15 cellular contexts compared by ENCODE assay signal in genomic region chr2:189821953-189822748, GRCh38. TPM values are rescaled to one million over a fixed set of nuclear protein-coding genes. Genes with fewer than 3 reads are reported as not detected.
DNase-seq lines count a peak whose midpoint lies in the region; ATAC-seq, FAIRE-seq and TF ChIP-seq lines count a peak whose summit lies in the region.
"Had no signal": no experiment of that assay in that cellular context is flagged by ENCODE, and none has a peak within 500 bp of the region (broad histone marks: within the 10 kb centered on the region; RNA-seq: fewer than 3 reads in every experiment).

No MANE protein-coding gene starts in this region.

- H3K4me1 ChIP-seq in astrocyte (ENCODE audit: insufficient read depth, low read length) (no peaks in the 10 kb centered on the region), ovary (ENCODE audit: insufficient read depth) (no peaks in the 10 kb centered on the region)
- H3K4me1 ChIP-seq: heart right ventricle, suprapubic skin had no signal

- H3K9me3 ChIP-seq in astrocyte (ENCODE audit: insufficient read depth, low read depth, low read length) (no peaks in the 10 kb centered on the region), ovary (no peaks in the 10 kb centered on the region)
- H3K9me3 ChIP-seq: heart right ventricle, suprapubic skin had no signal

- intact Hi-C loops in Right ventricle myocardium inferior (cut with DNase I) (no loop called here), left cardiac atrium (cut with DNase I) (no loop called here), ovary (cut with DNase I) (no loop called here)

- H3K27me3 ChIP-seq in astrocyte (ENCODE audit: insufficient read depth, low read length): no peaks in the 10 kb centered on the region
- no peaks in the 10 kb centered on the region for H3K27me3 ChIP-seq in ovary
- H3K27me3 ChIP-seq: heart right ventricle, suprapubic skin had no signal

- no peak for TF ChIP-seq EP300 in ovary (IDR thresholded peaks at IDR 0.05)

- H2AFZ ChIP-seq in astrocyte (ENCODE audit: low read depth, low read length): no peak overlapping the region

- peaks cover 6% of the 10 kb centered on the region for H3K4me1 Mint-ChIP-seq in astrocyte (ENCODE audit: low read depth, unreplicated experiment)

- peak; percentile 88 for FAIRE-seq in astrocyte (lab: Jason Lieb, UNC)

- TF ChIP-seq CTCF in astrocyte (IDR thresholded peaks at IDR 0.05; ENCODE audit: insufficient read depth, low read depth, low read length): no peak
- no peak for TF ChIP-seq CTCF in ovary (IDR thresholded peaks at IDR 0.05)

- H3K79me2 ChIP-seq in astrocyte (ENCODE audit: insufficient read depth, low read length): peaks cover 6% of the 10 kb centered on the region

- no peak for TF ChIP-seq POLR2A in ovary (IDR thresholded peaks at IDR 0.05)

- DNase-seq in Right ventricle myocardium inferior (ENCODE audit: missing footprints) (peak; percentile 43), left cardiac atrium (no peak), astrocyte (ENCODE audit: low read depth) (peak; percentile 25), left kidney (ENCODE audit: low read depth, low spot score) (peak; percentile 26), hippocampal formation (lab: John Stamatoyannopoulos, UW) (no peak), ovary (no peak)
- DNase-seq: activated gamma-delta T cell treated with Interleukin-2 at 50 U/mL for 16 hours, GDM1, heart right ventricle, NCI-H2029 treated with DMSO at 0.1 percent for 48 hours had no signal

- no peak overlapping the region for H3K27ac ChIP-seq in astrocyte (ENCODE audit: low read depth, low read length)
- H3K27ac ChIP-seq in ovary: no peak overlapping the region
- H3K27ac ChIP-seq: heart right ventricle, suprapubic skin had no signal

- H3K4me3 ChIP-seq in astrocyte (ENCODE audit: insufficient read depth, low read depth, low read length) (no peak overlapping the region), ovary (no peak overlapping the region)
- H3K4me3 ChIP-seq: heart right ventricle, suprapubic skin had no signal

- no peaks in the 10 kb centered on the region for H3K27me3 Mint-ChIP-seq in astrocyte (ENCODE audit: low read depth, unreplicated experiment)
- H3K27me3 Mint-ChIP-seq: memory B cell had no signal

- ATAC-seq in Right ventricle myocardium inferior: no peak
- no peak for ATAC-seq in left cardiac atrium
- ATAC-seq in GM21367 (IDR thresholded peaks at IDR 0.05; ENCODE audit: unreplicated experiment): no peak
- no peak for ATAC-seq in GM21447 (IDR thresholded peaks at IDR 0.05; ENCODE audit: unreplicated experiment)

- 91 to 92% (median 92%) methylated on average over 33 of the region's 33 CpGs for WGBS in ovary, 3 donors

- H3K4me3 Mint-ChIP-seq in astrocyte (ENCODE audit: unreplicated experiment): no peak overlapping the region
- H3K4me3 Mint-ChIP-seq: memory B cell; T-helper 1 cell treated with Interleukin-12 subunit alpha and Interleukin-12 subunit beta and Interleukin-4 antibody, amounts not matched to agents 30 μg/mL and 1 μg/mL, for 36 hours had no signal

- peaks cover 2% of the 10 kb centered on the region for H4K20me1 ChIP-seq in astrocyte (ENCODE audit: insufficient read depth, low read length)

- no peak overlapping the region for H3K27ac Mint-ChIP-seq in astrocyte (ENCODE audit: unreplicated experiment)
- H3K27ac Mint-ChIP-seq: memory B cell; T-helper 1 cell treated with Interleukin-12 subunit alpha and Interleukin-12 subunit beta and Interleukin-4 antibody, amounts not matched to agents 30 μg/mL and 1 μg/mL, for 36 hours had no signal

- no peaks in the 10 kb centered on the region for H3K36me3 Mint-ChIP-seq in astrocyte (ENCODE audit: low read depth, unreplicated experiment)

- H3K36me3 ChIP-seq in astrocyte (ENCODE audit: insufficient read depth, low read length) (no peaks in the 10 kb centered on the region), ovary (no peaks in the 10 kb centered on the region)

- H3K4me2 ChIP-seq in astrocyte (ENCODE audit: low read length): no peak overlapping the region

- H3K9ac ChIP-seq in astrocyte (ENCODE audit: low read length): no peak overlapping the region

- no peaks in the 10 kb centered on the region for H3K9me3 Mint-ChIP-seq in astrocyte (ENCODE audit: unreplicated experiment)
- H3K9me3 Mint-ChIP-seq: memory B cell; T-helper 1 cell treated with Interleukin-12 subunit alpha and Interleukin-12 subunit beta and Interleukin-4 antibody, amounts not matched to agents 30 μg/mL and 1 μg/mL, for 36 hours had no signal

RNA-seq across cellular contexts. Expression of gene PMS1, which starts 37.9 kb away (rescaled TPM):
- total RNA-seq in Right ventricle myocardium inferior (15.1 TPM), left cardiac atrium (10 to 100 TPM; 13.8 to 14.9 TPM), astrocyte (17.9 and 27.5 TPM in 2 replicates), ovary (10 to 100 TPM; 17.3 to 37.0 (median 25.9) TPM)
- 10 to 100 TPM in 1 of 2 donors, 1 to 10 TPM in 1; 9.0 to 12.2 TPM for polyA plus RNA-seq in ovary

RNA-seq across cellular contexts. Expression of gene ORMDL1, which starts 38.0 kb away (rescaled TPM):
- 21.9 TPM for total RNA-seq in Right ventricle myocardium inferior
- total RNA-seq in left cardiac atrium: 10 to 100 TPM; 29.7 to 40.2 TPM
- total RNA-seq in astrocyte: 47.5 and 49.3 TPM in 2 replicates
- total RNA-seq in ovary: 10 to 100 TPM; 34.8 to 55.4 (median 48.7) TPM
- 10 to 100 TPM; 43.6 to 70.7 TPM for polyA plus RNA-seq in ovary

RNA-seq across cellular contexts. Expression of gene OSGEPL1, which starts 59.6 kb away (rescaled TPM):
- total RNA-seq in Right ventricle myocardium inferior (8.7 TPM), left cardiac atrium (1 to 10 TPM; 5.2 to 9.2 TPM), astrocyte (3.0 and 4.1 TPM in 2 replicates), ovary (10 to 100 TPM in 1 of 7 donors, 1 to 10 TPM in 6; 4.7 to 10.6 (median 8.5) TPM)
- 1 to 10 TPM; 6.2 to 9.7 TPM for polyA plus RNA-seq in ovary

Comparison
In these comparisons a context has a peak if more than half of its experiments do, and no peak if none do; other contexts are left out.
1. DNase-seq: peak in Right ventricle myocardium inferior (single experiment), astrocyte (single experiment) and left kidney (single experiment); none in left cardiac atrium (single experiment), hippocampal formation (0 of 2) and ovary (0 of 5).